In the genomic region with DNA sequence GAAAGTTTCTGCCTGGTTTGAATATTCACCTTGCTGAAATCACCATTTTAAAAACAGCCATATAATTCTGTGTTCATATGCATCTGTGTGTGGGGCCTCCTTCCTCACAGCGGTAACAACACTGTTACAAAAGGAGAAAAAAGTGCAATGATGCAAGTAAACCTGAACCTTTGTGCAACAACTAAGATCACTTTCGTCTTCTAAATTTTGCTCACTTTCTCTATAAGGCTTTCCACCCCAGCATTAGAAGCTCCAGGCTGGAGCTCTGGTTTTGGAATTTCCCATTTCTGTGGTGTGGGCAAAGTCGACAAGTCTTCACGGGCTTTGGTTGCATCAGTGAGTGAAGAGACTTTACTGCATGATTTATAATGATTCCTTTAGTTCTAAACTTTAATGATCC, we compare ENCODE assay signal across 14 cellular contexts. TPM values are rescaled to one million over a fixed set of nuclear protein-coding genes. Genes with fewer than 3 reads are reported as not detected.
DNase-seq lines count a peak whose midpoint lies in the region; ATAC-seq and TF ChIP-seq lines count a peak whose summit lies in the region.
"Had no signal": no experiment of that assay in that cellular context is flagged by ENCODE, and none has a peak within 500 bp of the region (broad histone marks: within the 10 kb centered on the region; RNA-seq: fewer than 3 reads in every experiment).

No MANE protein-coding gene starts in this region.

- H3K9me3 ChIP-seq in HUES48 (ENCODE audit: control insufficient read depth, insufficient read depth, low read length) (no peaks in the 10 kb centered on the region), hepatocyte (ENCODE audit: low read depth) (no peaks in the 10 kb centered on the region)
- H3K9me3 ChIP-seq: mucosa of descending colon, SK-N-SH had no signal

- WGBS in hepatocyte (ENCODE audit: low lambda C conversion rate, missing lambda C conversion rate) = 75% methylated on average over 4 of the region's 4 CpGs

- H4K20me1 ChIP-seq in hepatocyte (ENCODE audit: insufficient read depth, poor library complexity, severe bottlenecking) = no peaks in the 10 kb centered on the region

- H3K27me3 ChIP-seq in HUES48 (ENCODE audit: control insufficient read depth, insufficient read depth, low read length) (no peaks in the 10 kb centered on the region), hepatocyte (no peaks in the 10 kb centered on the region)

- peak overlapping the region; percentile 59 for H3K27ac ChIP-seq in HUES48 (ENCODE audit: low read depth, low read length)
- peak overlapping the region; percentile 98 for H3K27ac ChIP-seq in hepatocyte

- no peak overlapping the region for H2AFZ ChIP-seq in hepatocyte

- H3K9me2 ChIP-seq in hepatocyte (replicated peaks; ENCODE audit: insufficient read depth) = no peaks in the 10 kb centered on the region
- H3K9me2 ChIP-seq: SK-N-SH had no signal

- TF ChIP-seq CTCF in hepatocyte (IDR thresholded peaks at IDR 0.05; ENCODE audit: poor library complexity) = no peak

- intact Hi-C loops in left colon (cut with DNase I, micrococcal nuclease) = no loop called here

- H3K4me3 ChIP-seq in HUES48 (ENCODE audit: low read depth, low read length) = peak overlapping the region; percentile 24; the same call in 1 of the 2 replicates
- no peak overlapping the region for H3K4me3 ChIP-seq in hepatocyte
- H3K4me3 ChIP-seq: mucosa of descending colon had no signal

- no peak for DNase-seq in hepatocyte (ENCODE audit: low spot score)
- DNase-seq in nucleus accumbens (lab: John Stamatoyannopoulos, UW) = no peak
- no peak for DNase-seq in left colon
- no peak for DNase-seq in ureter (ENCODE audit: low spot score)
- DNase-seq: activated CD4-positive, alpha-beta T cell treated with anti-CD3 and anti-CD28 coated beads for 36 hours; foreskin fibroblast; mucosa of descending colon; NCI-H446; SK-N-SH had no signal

- H3K4me1 ChIP-seq in HUES48 (ENCODE audit: control insufficient read depth, insufficient read depth, low read length) (peaks cover 57% of the 10 kb centered on the region), hepatocyte (ENCODE audit: insufficient read depth) (peaks cover 43% of the 10 kb centered on the region)

- H3K36me3 ChIP-seq in HUES48 (ENCODE audit: control insufficient read depth, insufficient read depth, low read length) (no peaks in the 10 kb centered on the region; the same call in 1 of the 2 replicates), hepatocyte (replicated peaks; ENCODE audit: insufficient read depth, low read depth) (no peaks in the 10 kb centered on the region)

- ATAC-seq in GM18502 (IDR thresholded peaks at IDR 0.05; ENCODE audit: poor library complexity, unreplicated experiment) (peak; percentile 55), GM21786 (IDR thresholded peaks at IDR 0.05; ENCODE audit: unreplicated experiment) (peak; percentile 50), HG02981 (IDR thresholded peaks at IDR 0.05; ENCODE audit: unreplicated experiment) (no peak), left colon (no peak)
- ATAC-seq: activated CD4-positive, alpha-beta T cell treated with anti-CD3 and anti-CD28 coated beads for 36 hours; mucosa of descending colon; sciatic nerve had no signal

- peaks cover 83% of the 10 kb centered on the region for H3K79me2 ChIP-seq in hepatocyte

- peak overlapping the region; percentile 45; the same call in 1 of the 2 replicates for H3K9ac ChIP-seq in HUES48 (ENCODE audit: low read depth, low read length)
- H3K9ac ChIP-seq: SK-N-SH had no signal

- peak overlapping the region; percentile 64 for H3K4me2 ChIP-seq in hepatocyte
- H3K4me2 ChIP-seq: SK-N-SH had no signal

RNA-seq across cellular contexts. Expression of a gene that starts 18.4 kb away (rescaled TPM):
- total RNA-seq in hepatocyte = 17.2 and 21.4 TPM in 2 replicates
- polyA plus RNA-seq in hepatocyte = 4.7 and 10.4 TPM in 2 replicates
- 10 to 100 TPM; 18.7 to 23.8 TPM for total RNA-seq in left colon
- 14.9 TPM for total RNA-seq in ureter

RNA-seq across cellular contexts. Expression of a gene that starts 18.7 kb away (rescaled TPM):
- total RNA-seq in hepatocyte = 83.2 and 84.2 TPM in 2 replicates
- 37.9 and 48.9 TPM in 2 replicates for polyA plus RNA-seq in hepatocyte
- 10 to 100 TPM; 50.9 to 54.4 TPM for total RNA-seq in left colon
- 103 TPM for total RNA-seq in ureter

Comparison
In these comparisons a context has a peak if more than half of its experiments do, and no peak if none do; other contexts are left out.
1. ATAC-seq: peak in GM18502 (single experiment) and GM21786 (single experiment); none in HG02981 (single experiment) and left colon (single experiment).